ENCODE assay signal across 1 cellular context in genomic region chr5:157730900-157731271, GRCh38.
TF ChIP-seq lines count a peak whose summit lies in the region.

No MANE protein-coding gene starts in this region.

TF ChIP-seq in A549, 52 proteins besides CTCF, POLR2A, EP300 and RAD21 (continued from another document):
- no peak for TF ChIP-seq FOSL2 (IDR thresholded peaks at IDR 0.05)
- no peak for TF ChIP-seq FOSL2 (CRISPR knock-in tag; IDR thresholded peaks at IDR 0.05)
- TF ChIP-seq, protein P1, sequence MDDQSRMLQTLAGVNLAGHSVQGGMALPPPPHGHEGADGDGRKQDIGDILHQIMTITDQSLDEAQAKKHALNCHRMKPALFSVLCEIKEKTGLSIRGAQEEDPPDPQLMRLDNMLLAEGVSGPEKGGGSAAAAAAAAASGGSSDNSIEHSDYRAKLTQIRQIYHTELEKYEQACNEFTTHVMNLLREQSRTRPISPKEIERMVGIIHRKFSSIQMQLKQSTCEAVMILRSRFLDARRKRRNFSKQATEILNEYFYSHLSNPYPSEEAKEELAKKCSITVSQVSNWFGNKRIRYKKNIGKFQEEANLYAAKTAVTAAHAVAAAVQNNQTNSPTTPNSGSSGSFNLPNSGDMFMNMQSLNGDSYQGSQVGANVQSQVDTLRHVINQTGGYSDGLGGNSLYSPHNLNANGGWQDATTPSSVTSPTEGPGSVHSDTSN (IDR thresholded peaks at IDR 0.05): no peak; the same call in 1 of the 2 replicates
